2 cellular contexts compared by ENCODE assay signal in genomic region chr2:241063093-241063551, GRCh38.
TF ChIP-seq lines count a peak whose summit lies in the region.

No MANE protein-coding gene starts in this region.

TF ChIP-seq in HCT116, 20 proteins besides CTCF, POLR2A, EP300 and RAD21:
- TF ChIP-seq YY1 (IDR thresholded peaks at IDR 0.05; ENCODE audit: extremely low read depth, insufficient replicate concordance, low read depth, low read length) (no peak), EZH2 (IDR thresholded peaks at IDR 0.05) (no peak), REST (IDR thresholded peaks at IDR 0.05; ENCODE audit: low read depth) (no peak), TCF7L2 (IDR thresholded peaks at IDR 0.05; ENCODE audit: borderline replicate concordance, extremely low read depth, insufficient read depth, insufficient read length) (no peak), SRF (IDR thresholded peaks at IDR 0.05; ENCODE audit: low read depth) (no peak), FOSL1 (IDR thresholded peaks at IDR 0.05; ENCODE audit: low read depth) (no peak), EGR1 (IDR thresholded peaks at IDR 0.05; ENCODE audit: low read depth) (no peak), MAX (IDR thresholded peaks at IDR 0.05) (no peak), SP1 (IDR thresholded peaks at IDR 0.05; ENCODE audit: low read depth) (no peak), ZNF274 (IDR thresholded peaks at IDR 0.05; ENCODE audit: low read depth, low read length) (no peak), ATF3 (IDR thresholded peaks at IDR 0.05) (no peak), EZH2phosphoT487 (IDR thresholded peaks at IDR 0.05; ENCODE audit: borderline replicate concordance) (no peak), CEBPB (IDR thresholded peaks at IDR 0.05; ENCODE audit: low read depth) (no peak), SIN3A (IDR thresholded peaks at IDR 0.05; ENCODE audit: low read depth) (no peak), JUND (IDR thresholded peaks at IDR 0.05) (no peak), POLR2AphosphoS5 (IDR thresholded peaks at IDR 0.05; ENCODE audit: low read depth, low read length) (no peak), ZBTB33 (IDR thresholded peaks at IDR 0.05; ENCODE audit: extremely low read depth, insufficient replicate concordance, low read length) (no peak), ELF1 (IDR thresholded peaks at IDR 0.05; ENCODE audit: borderline replicate concordance, low read depth) (no peak), ZFX (IDR thresholded peaks at IDR 0.05) (no peak)

TF ChIP-seq in H1, 55 proteins besides CTCF, POLR2A, EP300 and RAD21:
- 0 out of 2 replicates have a peak, but pooled peaks have one; percentile 12 for TF ChIP-seq MAX (IDR thresholded peaks at IDR 0.05)
- TF ChIP-seq YY1 (IDR thresholded peaks at IDR 0.05; ENCODE audit: low read depth, low read length): no peak
